8 cellular contexts compared by ENCODE assay signal in genomic region chr5:176042020-176042658, GRCh38.
DNase-seq lines count a peak whose midpoint lies in the region; ATAC-seq and TF ChIP-seq lines count a peak whose summit lies in the region.
"Not testable (repeated sequence)": the region's sequence is repeated elsewhere in the genome, so short reads cannot be mapped to it uniquely, and the experiment has no call there.

No MANE protein-coding gene starts in this region.

- intact Hi-C loops in CD4-positive, alpha-beta memory T cell (cut with micrococcal nuclease); activated CD8-positive, alpha-beta T cell treated with anti-CD3 and anti-CD28 coated beads for 36 hours (cut with micrococcal nuclease): not testable (repeated sequence)

- peaks cover 9 to 44% (median 28%) of the 10 kb centered on the region in 4 donors for H3K4me1 Mint-ChIP-seq in CD4-positive, alpha-beta memory T cell
- H3K4me1 Mint-ChIP-seq in activated CD8-positive, alpha-beta T cell treated with anti-CD3 and anti-CD28 coated beads for 36 hours (ENCODE audit: low read depth), result peaks cover 15% of the 10 kb centered on the region
- H3K4me1 Mint-ChIP-seq in activated T-helper 17 cell treated with anti-CD3 and anti-CD28 coated beads, Interleukin-2, amount 50 U/mL, for 72 hours, result peaks cover 25% of the 10 kb centered on the region
- peaks cover 30% of the 10 kb centered on the region for H3K4me1 Mint-ChIP-seq in activated naive CD8-positive, alpha-beta T cell (ENCODE audit: low read depth)
- not testable (repeated sequence) for H3K4me1 Mint-ChIP-seq in effector memory CD8-positive, alpha-beta T cell (ENCODE audit: low read depth in 2 of 2); stimulated activated effector memory CD8-positive, alpha-beta T cell treated with anti-CD3 and anti-CD28 coated beads, Interleukin-12 subunit alpha, Interleukin-12 subunit beta, amount 100 ng/mL, for 72 hours

- ATAC-seq in activated CD4-positive, CD25-positive, alpha-beta regulatory T cell treated with anti-CD3 and anti-CD28 coated beads, Interleukin-2, amount 50 U/mL, for 24 hours, result peak; percentile 75 to 92
- ATAC-seq in activated CD8-positive, alpha-beta T cell treated with anti-CD3 and anti-CD28 coated beads for 36 hours, result peak; percentile 94
- ATAC-seq in activated T-helper 17 cell treated with anti-CD3 and anti-CD28 coated beads, Interleukin-2, amount 50 U/mL, for 72 hours (replicated peaks), result peak; percentile 75
- ATAC-seq in effector memory CD8-positive, alpha-beta T cell (replicated peaks), result peak; percentile 44
- peak; percentile 71 for ATAC-seq in stimulated activated effector memory CD8-positive, alpha-beta T cell treated with anti-CD3 and anti-CD28 coated beads, Interleukin-12 subunit alpha, Interleukin-12 subunit beta, amount 100 ng/mL, for 72 hours

- not testable (repeated sequence) for H3K36me3 ChIP-seq in CD4-positive, alpha-beta memory T cell (ENCODE audit: insufficient read depth, low read length)

- CTCF ChIA-PET in CD4-positive, alpha-beta memory T cell (lab: Charles Lee; ENCODE audit: partially characterized antibody); activated CD8-positive, alpha-beta T cell treated with anti-CD3 and anti-CD28 coated beads for 36 hours (lab: Charles Lee): not testable (repeated sequence)

- not testable (repeated sequence) for H3K9me3 Mint-ChIP-seq in CD4-positive, alpha-beta memory T cell; activated CD8-positive, alpha-beta T cell treated with anti-CD3 and anti-CD28 coated beads for 36 hours; activated T-helper 17 cell treated with anti-CD3 and anti-CD28 coated beads, Interleukin-2, amount 50 U/mL, for 72 hours; activated naive CD8-positive, alpha-beta T cell (ENCODE audit: low read depth); effector memory CD8-positive, alpha-beta T cell; stimulated activated effector memory CD8-positive, alpha-beta T cell treated with anti-CD3 and anti-CD28 coated beads, Interleukin-12 subunit alpha, Interleukin-12 subunit beta, amount 100 ng/mL, for 72 hours

- H3K27me3 Mint-ChIP-seq in CD4-positive, alpha-beta memory T cell; activated CD8-positive, alpha-beta T cell treated with anti-CD3 and anti-CD28 coated beads for 36 hours; activated T-helper 17 cell treated with anti-CD3 and anti-CD28 coated beads, Interleukin-2, amount 50 U/mL, for 72 hours; activated naive CD8-positive, alpha-beta T cell; effector memory CD8-positive, alpha-beta T cell: not testable (repeated sequence)

- peak overlapping the region in 6 of 7 donors; percentile 39 to 83 (median 52) for H3K27ac Mint-ChIP-seq in CD4-positive, alpha-beta memory T cell
- peak overlapping the region; percentile 37 for H3K27ac Mint-ChIP-seq in activated CD8-positive, alpha-beta T cell treated with anti-CD3 and anti-CD28 coated beads for 36 hours
- peak overlapping the region; percentile 60 for H3K27ac Mint-ChIP-seq in activated T-helper 17 cell treated with anti-CD3 and anti-CD28 coated beads, Interleukin-2, amount 50 U/mL, for 72 hours
- peak overlapping the region; percentile 5 for H3K27ac Mint-ChIP-seq in activated naive CD8-positive, alpha-beta T cell
- not testable (repeated sequence) for H3K27ac Mint-ChIP-seq in effector memory CD8-positive, alpha-beta T cell; stimulated activated effector memory CD8-positive, alpha-beta T cell treated with anti-CD3 and anti-CD28 coated beads, Interleukin-12 subunit alpha, Interleukin-12 subunit beta, amount 100 ng/mL, for 72 hours

- not testable (repeated sequence) for H3K27ac ChIP-seq in CD4-positive, alpha-beta memory T cell (ENCODE audit: low read depth, low read length)

- H3K27me3 ChIP-seq in CD4-positive, alpha-beta memory T cell (ENCODE audit: insufficient read depth, low read length), result not testable (repeated sequence)

- H3K36me3 Mint-ChIP-seq in CD4-positive, alpha-beta memory T cell; activated CD8-positive, alpha-beta T cell treated with anti-CD3 and anti-CD28 coated beads for 36 hours (ENCODE audit: low read depth); activated T-helper 17 cell treated with anti-CD3 and anti-CD28 coated beads, Interleukin-2, amount 50 U/mL, for 72 hours (ENCODE audit: low read depth); activated naive CD8-positive, alpha-beta T cell; effector memory CD8-positive, alpha-beta T cell (ENCODE audit: insufficient read depth); stimulated activated effector memory CD8-positive, alpha-beta T cell treated with anti-CD3 and anti-CD28 coated beads, Interleukin-12 subunit alpha, Interleukin-12 subunit beta, amount 100 ng/mL, for 72 hours: not testable (repeated sequence)

- POLR2A ChIA-PET in CD4-positive, alpha-beta memory T cell (lab: Charles Lee; ENCODE audit: partially characterized antibody); activated CD8-positive, alpha-beta T cell treated with anti-CD3 and anti-CD28 coated beads for 36 hours (lab: Charles Lee): not testable (repeated sequence)

- peak in 1 of 5 donors; percentile 64 for DNase-seq in CD4-positive, alpha-beta memory T cell
- DNase-seq in activated CD8-positive, alpha-beta T cell treated with anti-CD3 and anti-CD28 coated beads for 36 hours, result peak; percentile 57
- DNase-seq in effector memory CD8-positive, alpha-beta T cell; stimulated activated effector memory CD8-positive, alpha-beta T cell treated with anti-CD3 and anti-CD28 coated beads, Interleukin-12 subunit alpha, Interleukin-12 subunit beta, amount 100 ng/mL, for 72 hours (ENCODE audit: low spot score in 2 of 2): not testable (repeated sequence)
- DNase-seq in islet precursor cell, result peak; percentile 26

- H3K9me3 ChIP-seq in CD4-positive, alpha-beta memory T cell (ENCODE audit: control insufficient read depth in 1 of 2, low read length in 2 of 2), result not testable (repeated sequence)

- peaks cover 30% of the 10 kb centered on the region for H3K4me1 ChIP-seq in CD4-positive, alpha-beta memory T cell (ENCODE audit: insufficient read depth, low read length)

- TF ChIP-seq CTCF in activated CD8-positive, alpha-beta T cell treated with anti-CD3 and anti-CD28 coated beads for 36 hours (IDR thresholded peaks at IDR 0.05), result not testable (repeated sequence)

- H3K4me3 ChIP-seq in CD4-positive, alpha-beta memory T cell (ENCODE audit: low read length in 2 of 2), result not testable (repeated sequence)

- H3K4me3 Mint-ChIP-seq in CD4-positive, alpha-beta memory T cell, result peak overlapping the region in 5 of 8 donors; percentile 25 to 69 (median 46)
- H3K4me3 Mint-ChIP-seq in activated CD8-positive, alpha-beta T cell treated with anti-CD3 and anti-CD28 coated beads for 36 hours, result peak overlapping the region; percentile 12
- peak overlapping the region; percentile 44 for H3K4me3 Mint-ChIP-seq in activated T-helper 17 cell treated with anti-CD3 and anti-CD28 coated beads, Interleukin-2, amount 50 U/mL, for 72 hours
- peak overlapping the region; percentile 2 for H3K4me3 Mint-ChIP-seq in activated naive CD8-positive, alpha-beta T cell
- not testable (repeated sequence) for H3K4me3 Mint-ChIP-seq in effector memory CD8-positive, alpha-beta T cell; stimulated activated effector memory CD8-positive, alpha-beta T cell treated with anti-CD3 and anti-CD28 coated beads, Interleukin-12 subunit alpha, Interleukin-12 subunit beta, amount 100 ng/mL, for 72 hours

Comparison
In these comparisons a context has a peak if more than half of its experiments do, and no peak if none do; other contexts are left out.
1. ATAC-seq: peak in every context shown above with its lines; median percentile 94 in activated CD8-positive, alpha-beta T cell treated with anti-CD3 and anti-CD28 coated beads for 36 hours; 84 in activated CD4-positive, CD25-positive, alpha-beta regulatory T cell treated with anti-CD3 and anti-CD28 coated beads, Interleukin-2, amount 50 U/mL, for 24 hours; 75 in activated T-helper 17 cell treated with anti-CD3 and anti-CD28 coated beads, Interleukin-2, amount 50 U/mL, for 72 hours; 71 in stimulated activated effector memory CD8-positive, alpha-beta T cell treated with anti-CD3 and anti-CD28 coated beads, Interleukin-12 subunit alpha, Interleukin-12 subunit beta, amount 100 ng/mL, for 72 hours; 44 in effector memory CD8-positive, alpha-beta T cell.